In genomic region chr21:36069713-36070573, GRCh38 we compare ENCODE assay signal across 8 cellular contexts. TPM values are rescaled to one million over a fixed set of nuclear protein-coding genes. Genes with fewer than 3 reads are reported as not detected.
DNase-seq lines count a peak whose midpoint lies in the region; ATAC-seq and TF ChIP-seq lines count a peak whose summit lies in the region.

Gene CBR1, plus strand, starts transcription at chr21:36070024. Its CDS starts 92 bp downstream, at chr21:36070116.

- peak within 1 kb of the TSS; percentile 71 for H3K4me2 ChIP-seq in OCI-LY1 (ENCODE audit: low read length)

- peaks cover 11% of the 10 kb centered on the region for H3K9me3 Mint-ChIP-seq in activated T-cell treated with anti-CD3 and anti-CD28 coated beads, Interleukin-2, amount 50 U/mL, for 24 hours

- no peak within 1 kb of the TSS for H3K27ac ChIP-seq in OCI-LY1 (ENCODE audit: low read depth, low read length, poor library complexity, severe bottlenecking)

- no peaks in the 10 kb centered on the region for H3K79me2 ChIP-seq in OCI-LY1 (ENCODE audit: insufficient read depth, low read length)

- peak; percentile 61 for TF ChIP-seq POLR2A in erythroblast (IDR thresholded peaks at IDR 0.05; ENCODE audit: low read length)

- H2AFZ ChIP-seq in OCI-LY1 (ENCODE audit: low read length): no peak within 1 kb of the TSS

- H3K36me3 Mint-ChIP-seq in activated T-cell treated with anti-CD3 and anti-CD28 coated beads, Interleukin-2, amount 50 U/mL, for 24 hours (ENCODE audit: low read depth): peaks cover 51% of the 10 kb centered on the region

- H3K4me3 ChIP-seq in OCI-LY1 (ENCODE audit: low read depth, low read length, poor library complexity, severe bottlenecking): peak within 1 kb of the TSS; percentile 74

- peak; percentile 97 for ATAC-seq in GM21381 (IDR thresholded peaks at IDR 0.05; ENCODE audit: unreplicated experiment)

- H3K27me3 Mint-ChIP-seq in activated T-cell treated with anti-CD3 and anti-CD28 coated beads, Interleukin-2, amount 50 U/mL, for 24 hours: no peaks in the 10 kb centered on the region

- no peak for TF ChIP-seq CTCF in OCI-LY1 (IDR thresholded peaks at IDR 0.05; ENCODE audit: low read length)

- H3K9me2 ChIP-seq in OCI-LY1 (ENCODE audit: low read depth, low read length): no peaks in the 10 kb centered on the region

- H4K20me1 ChIP-seq in OCI-LY1 (ENCODE audit: insufficient read depth, low read length): no peaks in the 10 kb centered on the region

- H3K36me3 ChIP-seq in OCI-LY1 (ENCODE audit: insufficient read depth, low read length): peaks cover 12% of the 10 kb centered on the region

- no peaks in the 10 kb centered on the region for H3F3A ChIP-seq in OCI-LY1 (ENCODE audit: insufficient read depth, low read length)

- DNase-seq in CMK (ENCODE audit: low read depth) (peak; percentile 79), HUDEP-2 (lab: John Stamatoyannopoulos, UW; ENCODE audit: unreplicated experiment in 76 of 76) (peak; percentile 42 to 99 (median 96)), erythroblast (lab: John Stamatoyannopoulos, UW) (peak; percentile 95 to 96), mucosa of gallbladder (ENCODE audit: low spot score) (peak; percentile 95)
- DNase-seq in activated T-cell treated with anti-CD3 and anti-CD28 coated beads, Interleukin-2, amount 50 U/mL, for 24 hours: peak; percentile 93
- DNase-seq in stimulated activated CD8-positive, alpha-beta memory T cell treated with anti-CD3 and anti-CD28 coated beads, Interleukin-4, amount 100 ng/mL, for 24 hours (ENCODE audit: low read depth): peak; percentile 81

- H3K27ac Mint-ChIP-seq in activated T-cell treated with anti-CD3 and anti-CD28 coated beads, Interleukin-2, amount 50 U/mL, for 24 hours: peak within 1 kb of the TSS; percentile 89

- peak within 1 kb of the TSS; percentile 88 for H3K4me3 Mint-ChIP-seq in activated T-cell treated with anti-CD3 and anti-CD28 coated beads, Interleukin-2, amount 50 U/mL, for 24 hours

- H3K4me1 ChIP-seq in OCI-LY1 (ENCODE audit: insufficient read depth, low read length, severe bottlenecking): peaks cover 10% of the 10 kb centered on the region

- peaks cover 9% of the 10 kb centered on the region for H3K9me3 ChIP-seq in OCI-LY1 (ENCODE audit: low read length)

- H3K4me1 Mint-ChIP-seq in activated T-cell treated with anti-CD3 and anti-CD28 coated beads, Interleukin-2, amount 50 U/mL, for 24 hours (ENCODE audit: low read depth): peaks cover 57% of the 10 kb centered on the region

- peak within 1 kb of the TSS; percentile 73 for H3K9ac ChIP-seq in OCI-LY1 (ENCODE audit: low read length)

- no peaks in the 10 kb centered on the region for H3K27me3 ChIP-seq in OCI-LY1 (ENCODE audit: insufficient read depth, low read length)

RNA-seq across cellular contexts. Expression of gene CBR1, which starts in this region (rescaled TPM):
- total RNA-seq in mucosa of gallbladder: 133 TPM
